23 cellular contexts compared by ENCODE assay signal in genomic region chr10:47381427-47382379, GRCh38. TPM values are rescaled to one million over a fixed set of nuclear protein-coding genes. Genes with fewer than 3 reads are reported as not detected.
A peak's percentile ranks its signal among the peaks of the same experiment; 100 is the strongest.
DNase-seq lines count a peak whose midpoint lies in the region; TF ChIP-seq lines count a peak whose summit lies in the region.
"Had no signal": no experiment of that assay in that cellular context is flagged by ENCODE, and none has a peak within 500 bp of the region (broad histone marks: within the 10 kb centered on the region; RNA-seq: fewer than 3 reads in every experiment).

No MANE protein-coding gene starts in this region.

- H3K27ac Mint-ChIP-seq in chondrocyte (ENCODE audit: unreplicated experiment): no peak overlapping the region
- H3K27ac Mint-ChIP-seq: activated B cell treated with CpG ODN at 0.5 μM for 24 hours; dendritic cell treated with granulocyte-macrophage colony-stimulating factor and Interleukin-4, amounts not matched to agents 40 ng/mL and 50 ng/mL, for 4 days; stimulated activated effector memory CD8-positive, alpha-beta T cell treated with anti-CD3 and anti-CD28 coated beads, Interleukin-12 subunit alpha, Interleukin-12 subunit beta, amount 100 ng/mL, for 72 hours had no signal

- H3K4me1 Mint-ChIP-seq in chondrocyte (ENCODE audit: low read depth): peaks cover 10% of the 10 kb centered on the region

- no peak for TF ChIP-seq POLR2A in lower leg skin (IDR thresholded peaks at IDR 0.05)

- H3K36me3 Mint-ChIP-seq in chondrocyte (ENCODE audit: low read depth): peaks cover 2% of the 10 kb centered on the region
- H3K36me3 Mint-ChIP-seq: stimulated activated effector memory CD8-positive, alpha-beta T cell treated with anti-CD3 and anti-CD28 coated beads, Interleukin-12 subunit alpha, Interleukin-12 subunit beta, amount 100 ng/mL, for 72 hours had no signal

- H3K27ac ChIP-seq in temporal lobe (ENCODE audit: low read depth, low read length): peak overlapping the region; percentile 69
- no peak overlapping the region for H3K27ac ChIP-seq in brain microvascular endothelial cell
- H3K27ac ChIP-seq: C4-2B, esophagus muscularis mucosa, tibial artery had no signal

- peaks cover 23% of the 10 kb centered on the region for H3K27me3 Mint-ChIP-seq in chondrocyte (ENCODE audit: low read depth)

- no peak overlapping the region for H3K4me3 ChIP-seq in lower leg skin (ENCODE audit: low read depth, poor library complexity, severe bottlenecking)
- H3K4me3 ChIP-seq in brain microvascular endothelial cell (ENCODE audit: low read depth, low read length): no peak overlapping the region
- H3K4me3 ChIP-seq: esophagus muscularis mucosa, tibial artery had no signal

- no peaks in the 10 kb centered on the region for H3K27me3 ChIP-seq in brain microvascular endothelial cell (replicated peaks)

- in situ Hi-C loops in brain microvascular endothelial cell (cut with HindIII; ENCODE audit: low pct_ligation_motif_present, low sequenced_read_pairs): no loop called here

- DNase-seq in activated CD8-positive, alpha-beta memory T cell treated with anti-CD3 and anti-CD28 coated beads for 24 hours: peak; percentile 46
- DNase-seq in activated CD8-positive, alpha-beta memory T cell treated with anti-CD3 and anti-CD28 coated beads, Interleukin-2, amount 50 U/mL, for 4 hours: no peak
- DNase-seq in chondrocyte (ENCODE audit: low spot score): peak; percentile 50
- DNase-seq in lower leg skin (ENCODE audit: low spot score in 2 of 2): peak; percentile 6 to 75
- no peak for DNase-seq in SW 1271 (lab: John Stamatoyannopoulos, UW)
- no peak for DNase-seq in brain microvascular endothelial cell
- DNase-seq in NCI-H2171 (lab: John Stamatoyannopoulos, UW): no peak
- DNase-seq: activated B cell treated with CpG ODN at 0.5 μM for 24 hours; activated naive CD4-positive, alpha-beta T cell treated with anti-CD3 and anti-CD28 coated beads, Interleukin-2, amount 50 U/mL, for 16 hours; mesendoderm; NCI-H2171 treated with DMSO at 0.1 percent for 48 hours; NCI-H69; OCI-M1 had no signal

- intact Hi-C loops in lower leg skin (cut with DNase I; ENCODE audit: low total_unique reads): no loop called here

- H3K36me3 ChIP-seq in brain microvascular endothelial cell (replicated peaks): no peaks in the 10 kb centered on the region
- H3K36me3 ChIP-seq: esophagus muscularis mucosa, tibial artery had no signal

- no peak for TF ChIP-seq CTCF in chondrocyte (IDR thresholded peaks at IDR 0.05)
- TF ChIP-seq CTCF in lower leg skin (IDR thresholded peaks at IDR 0.05): no peak
- TF ChIP-seq CTCF in brain microvascular endothelial cell (IDR thresholded peaks at IDR 0.05; ENCODE audit: low read depth, low read length, missing control alignments): no peak

- WGBS in lower leg skin, 2 donors: 79 to 86% methylated on average over 9 of the region's 9 CpGs

- H3K4me3 Mint-ChIP-seq in chondrocyte (ENCODE audit: unreplicated experiment): no peak overlapping the region
- H3K4me3 Mint-ChIP-seq: activated B cell treated with CpG ODN at 0.5 μM for 24 hours; dendritic cell treated with granulocyte-macrophage colony-stimulating factor and Interleukin-4, amounts not matched to agents 40 ng/mL and 50 ng/mL, for 4 days; stimulated activated effector memory CD8-positive, alpha-beta T cell treated with anti-CD3 and anti-CD28 coated beads, Interleukin-12 subunit alpha, Interleukin-12 subunit beta, amount 100 ng/mL, for 72 hours had no signal

- no peaks in the 10 kb centered on the region for H3K9me3 Mint-ChIP-seq in chondrocyte (ENCODE audit: low read depth)
- H3K9me3 Mint-ChIP-seq: activated B cell treated with CpG ODN at 0.5 μM for 24 hours; stimulated activated effector memory CD8-positive, alpha-beta T cell treated with anti-CD3 and anti-CD28 coated beads, Interleukin-12 subunit alpha, Interleukin-12 subunit beta, amount 100 ng/mL, for 72 hours had no signal

RNA-seq across cellular contexts. Expression of gene ZNF488, which starts 2.4 kb away (rescaled TPM):
- total RNA-seq in chondrocyte (0.10 to 1.1 TPM (median 0.17 TPM) in 3 replicates), lower leg skin (1 to 10 TPM in 2 of 4 donors, under 1 TPM in 2; 0.80 to 2.0 (median 1.1) TPM), temporal lobe (2.0 TPM)
- total RNA-seq: activated B cell treated with CpG ODN at 0.5 μM for 24 hours, glomerular endothelial cell had no signal

RNA-seq across cellular contexts. Expression of gene RBP3, which starts 33.5 kb away (rescaled TPM):
- total RNA-seq in chondrocyte: not detected in 3 replicates
- total RNA-seq in lower leg skin: not detected
- total RNA-seq in temporal lobe: not detected
- total RNA-seq: A172; activated B cell treated with CpG ODN at 0.5 μM for 24 hours; astrocyte; glomerular endothelial cell; T-helper 2 cell treated with Interferon-gamma antibody and Interleukin-4, amounts not matched to agents 100 ng/mL and 5 ng/mL, for 36 hours had no signal

RNA-seq across cellular contexts. Expression of gene GDF2, which starts 59.4 kb away (rescaled TPM):
- not detected in 3 replicates for total RNA-seq in chondrocyte
- total RNA-seq in lower leg skin: not detected
- total RNA-seq in temporal lobe: not detected
- total RNA-seq: A172; activated B cell treated with CpG ODN at 0.5 μM for 24 hours; astrocyte; esophagus muscularis mucosa; glomerular endothelial cell; T-helper 2 cell treated with Interferon-gamma antibody and Interleukin-4, amounts not matched to agents 100 ng/mL and 5 ng/mL, for 36 hours had no signal

Comparison
In these comparisons a context has a peak if more than half of its experiments do, and no peak if none do; other contexts are left out.
1. DNase-seq: peak in activated CD8-positive, alpha-beta memory T cell treated with anti-CD3 and anti-CD28 coated beads for 24 hours (single experiment), chondrocyte (single experiment) and lower leg skin (2 of 2); none in activated CD8-positive, alpha-beta memory T cell treated with anti-CD3 and anti-CD28 coated beads, Interleukin-2, amount 50 U/mL, for 4 hours (single experiment), SW 1271 (0 of 2), brain microvascular endothelial cell (single experiment) and NCI-H2171 (single experiment).